In genomic region chr3:60935709-60936108, GRCh38 we compare ENCODE assay signal across 18 cellular contexts.
DNase-seq lines count a peak whose midpoint lies in the region; ATAC-seq and TF ChIP-seq lines count a peak whose summit lies in the region.
"Had no signal": no experiment of that assay in that cellular context is flagged by ENCODE, and none has a peak within 500 bp of the region (broad histone marks: within the 10 kb centered on the region; RNA-seq: fewer than 3 reads in every experiment).

No MANE protein-coding gene starts in this region.

- no peaks in the 10 kb centered on the region for H3K36me3 ChIP-seq in adipocyte (ENCODE audit: control insufficient read depth, insufficient read depth, low read length, severe bottlenecking)
- H3K36me3 ChIP-seq: upper lobe of right lung had no signal

- H3K4me1 ChIP-seq in adipocyte (ENCODE audit: control insufficient read depth, insufficient read depth, low read length): no peaks in the 10 kb centered on the region
- H3K4me1 ChIP-seq: upper lobe of right lung had no signal

- no peak overlapping the region for H3K9ac ChIP-seq in adipocyte (ENCODE audit: low read length)

- H3K4me3 ChIP-seq in AG09309 (ENCODE audit: control insufficient read depth, low read depth, low read length) (no peak overlapping the region), adipocyte (ENCODE audit: low read length) (no peak overlapping the region)
- H3K4me3 ChIP-seq: upper lobe of right lung had no signal

- H3K9me3 ChIP-seq in adipocyte (ENCODE audit: control insufficient read depth, low read length): no peaks in the 10 kb centered on the region
- H3K9me3 ChIP-seq: upper lobe of right lung had no signal

- DNase-seq in AG09309 (ENCODE audit: low read depth) (peak; percentile 34), HS-27A (ENCODE audit: low read depth) (peak; percentile 8), adipocyte (ENCODE audit: low read depth) (peak; percentile 1), iris pigment epithelial cell (ENCODE audit: low read depth) (peak; percentile 73), SIG-M5 treated with dmso at 0.1 percent for 504 hours (lab: John Stamatoyannopoulos, UW; ENCODE audit: unreplicated experiment) (no peak), HT-29 (ENCODE audit: low spot score) (no peak)
- DNase-seq in stimulated activated CD4-positive, alpha-beta T cell treated with anti-CD3 and anti-CD28 coated beads, Interleukin-4, amount 100 ng/mL, for 1 hour: no peak
- DNase-seq: anterior cingulate cortex; C1 segment of cervical spinal cord; effector memory CD8-positive, alpha-beta T cell; left colon; naive B cell; NCI-H1048; OCI-M1; stimulated activated CD4-positive, alpha-beta T cell treated with anti-CD3 and anti-CD28 coated beads, Interleukin-2, amount 100 ng/mL, for 24 hours; T-helper 2 cell; upper lobe of right lung had no signal

- ATAC-seq in GM18868 (IDR thresholded peaks at IDR 0.05; ENCODE audit: unreplicated experiment): no peak
- ATAC-seq: effector memory CD8-positive, alpha-beta T cell; left colon; upper lobe of right lung had no signal

- H3K27me3 ChIP-seq in adipocyte (replicated peaks; ENCODE audit: control insufficient read depth, insufficient read depth, low read length): no peaks in the 10 kb centered on the region
- H3K27me3 ChIP-seq: upper lobe of right lung had no signal

- no peak for TF ChIP-seq CTCF in AG09309 (IDR thresholded peaks at IDR 0.05; ENCODE audit: control insufficient read depth, insufficient read depth, low read depth, low read length, missing control alignments)

Comparison
In these comparisons a context has a peak if more than half of its experiments do, and no peak if none do; other contexts are left out.
1. DNase-seq: peak in AG09309 (single experiment), HS-27A (single experiment), adipocyte (single experiment) and iris pigment epithelial cell (single experiment); none in stimulated activated CD4-positive, alpha-beta T cell treated with anti-CD3 and anti-CD28 coated beads, Interleukin-4, amount 100 ng/mL, for 1 hour (single experiment), SIG-M5 treated with dmso at 0.1 percent for 504 hours (single experiment) and HT-29 (single experiment).